Comparison of ENCODE assay signal across 16 cellular contexts in genomic region chr16:50072730-50073129, GRCh38.
"Had no signal": no experiment of that assay in that cellular context is flagged by ENCODE, and none has a peak within 500 bp of the region (broad histone marks: within the 10 kb centered on the region; RNA-seq: fewer than 3 reads in every experiment).

No MANE protein-coding gene starts in this region.

- H3K9me3 Mint-ChIP-seq: activated naive CD8-positive, alpha-beta T cell treated with anti-CD3 and anti-CD28 coated beads, Interleukin-2, amount 50 U/mL, for 24 hours; immature natural killer cell had no signal

- H3K9me3 ChIP-seq: heart left ventricle, ovary, transverse colon had no signal

- H3K36me3 ChIP-seq: ovary, transverse colon had no signal

- DNase-seq: activated CD4-positive, alpha-beta T cell treated with anti-CD3 and anti-CD28 coated beads, Interleukin-2, amount 50 U/mL, for 48 hours; activated CD4-positive, CD25-positive, alpha-beta regulatory T cell treated with anti-CD3 and anti-CD28 coated beads, Interleukin-2, amount 50 U/mL, for 72 hours; activated CD8-positive, alpha-beta memory T cell treated with anti-CD3 and anti-CD28 coated beads, Interleukin-2, amount 10 ng/mL, durations not matched to agents 7 days and 5 days; activated gamma-delta T cell treated with Interleukin-2 at 50 U/mL for 16 hours; activated naive CD8-positive, alpha-beta T cell treated with anti-CD3 and anti-CD28 coated beads, Interleukin-2, amount 50 U/mL, for 24 hours; activated T-cell treated with anti-CD3 and anti-CD28 coated beads, Interleukin-2, amount 50 U/mL, for 48 hours; aorta; cortex of kidney; effector CD8-positive, alpha-beta T cell; foreskin melanocyte; heart left ventricle; immature natural killer cell; mesenchymal stem cell; ovary; stimulated activated CD4-positive, alpha-beta T cell treated with anti-CD3 and anti-CD28 coated beads, Interleukin-1b, Interleukin-23, amount 100 ng/mL, for 48 hours; transverse colon had no signal

- H3K27ac ChIP-seq: heart left ventricle, ovary, transverse colon had no signal

- H3K27me3 ChIP-seq: heart left ventricle, ovary, transverse colon had no signal

- ATAC-seq: activated CD8-positive, alpha-beta memory T cell treated with anti-CD3 and anti-CD28 coated beads, Interleukin-2, amount 10 ng/mL, durations not matched to agents 7 days and 5 days; activated naive CD8-positive, alpha-beta T cell treated with anti-CD3 and anti-CD28 coated beads, Interleukin-2, amount 50 U/mL, for 24 hours; heart left ventricle had no signal

- H3K4me3 ChIP-seq: heart left ventricle, ovary, transverse colon had no signal

- H3K27me3 Mint-ChIP-seq: activated CD8-positive, alpha-beta memory T cell treated with anti-CD3 and anti-CD28 coated beads, Interleukin-2, amount 10 ng/mL, durations not matched to agents 7 days and 5 days; activated naive CD8-positive, alpha-beta T cell treated with anti-CD3 and anti-CD28 coated beads, Interleukin-2, amount 50 U/mL, for 24 hours had no signal

- H3K27ac Mint-ChIP-seq: activated CD8-positive, alpha-beta memory T cell treated with anti-CD3 and anti-CD28 coated beads, Interleukin-2, amount 10 ng/mL, durations not matched to agents 7 days and 5 days; activated naive CD8-positive, alpha-beta T cell treated with anti-CD3 and anti-CD28 coated beads, Interleukin-2, amount 50 U/mL, for 24 hours had no signal

- H3K4me3 Mint-ChIP-seq: activated CD8-positive, alpha-beta memory T cell treated with anti-CD3 and anti-CD28 coated beads, Interleukin-2, amount 10 ng/mL, durations not matched to agents 7 days and 5 days; activated naive CD8-positive, alpha-beta T cell treated with anti-CD3 and anti-CD28 coated beads, Interleukin-2, amount 50 U/mL, for 24 hours; immature natural killer cell had no signal
